8 cellular contexts compared by ENCODE assay signal in genomic region chr10:69087600-69088470, GRCh38. TPM values are rescaled to one million over a fixed set of nuclear protein-coding genes. Genes with fewer than 3 reads are reported as not detected.
DNase-seq lines count a peak whose midpoint lies in the region; ATAC-seq and TF ChIP-seq lines count a peak whose summit lies in the region.

TSS of gene SRGN (plus strand) at chr10:69088103. CDS start at chr10:69088158, 55 bp downstream.

- peak; percentile 63 for ATAC-seq in GM19351 (IDR thresholded peaks at IDR 0.05; ENCODE audit: unreplicated experiment)
- ATAC-seq in HG03571 (IDR thresholded peaks at IDR 0.05; ENCODE audit: unreplicated experiment), result peak; percentile 56

- H3K4me3 Mint-ChIP-seq in chondrocyte (ENCODE audit: unreplicated experiment), result peak within 1 kb of the TSS; percentile 60

- H2AK5ac ChIP-seq in mesenchymal stem cell (ENCODE audit: low read length, severe bottlenecking), result no peak within 1 kb of the TSS

- no peak within 1 kb of the TSS for H2BK15ac ChIP-seq in mesenchymal stem cell (ENCODE audit: low read depth, poor library complexity, severe bottlenecking)

- H3K14ac ChIP-seq in mesenchymal stem cell (ENCODE audit: low read length in 2 of 2), result no peak within 1 kb of the TSS

- no peaks in the 10 kb centered on the region for H3K79me1 ChIP-seq in mesenchymal stem cell (replicated peaks; ENCODE audit: low read length, poor library complexity, severe bottlenecking)

- no peaks in the 10 kb centered on the region for H3K9me3 ChIP-seq in mesenchymal stem cell (ENCODE audit: control insufficient read depth, low read length)
- H3K9me3 ChIP-seq in A673 (ENCODE audit: low read depth, low read length, poor library complexity, severe bottlenecking), result no peaks in the 10 kb centered on the region

- peak within 1 kb of the TSS; percentile 46 to 74 for H3K4me3 ChIP-seq in mesenchymal stem cell (ENCODE audit: insufficient read depth in 1 of 2, low read depth in 1 of 2, low read length in 2 of 2)
- no peak within 1 kb of the TSS for H3K4me3 ChIP-seq in A673 (ENCODE audit: low read depth, low read length, poor library complexity, severe bottlenecking)

- no TSS peak for BruUV-seq in A673 (replicated peaks; lab: Mats Ljungman, UMichigan)

- TF ChIP-seq CTCF in chondrocyte (IDR thresholded peaks at IDR 0.05), result no peak
- no peak for TF ChIP-seq CTCF in A673 (conservative IDR thresholded peaks at IDR 0.05; ENCODE audit: low read depth, low read length)

- no peaks in the 10 kb centered on the region for H3K27me3 Mint-ChIP-seq in chondrocyte (ENCODE audit: low read depth)

- H3K27ac Mint-ChIP-seq in chondrocyte (ENCODE audit: unreplicated experiment), result peak within 1 kb of the TSS; percentile 81

- H3K18ac ChIP-seq in mesenchymal stem cell (ENCODE audit: low read depth in 1 of 2, low read length in 2 of 2), result no peak within 1 kb of the TSS

- no peak within 1 kb of the TSS for H2BK120ac ChIP-seq in mesenchymal stem cell (ENCODE audit: low read depth, low read length)

- no peaks in the 10 kb centered on the region for H3K36me3 ChIP-seq in mesenchymal stem cell (ENCODE audit: control insufficient read depth in 1 of 2, insufficient read depth in 2 of 2, low read depth in 1 of 2, low read length in 2 of 2)
- no peaks in the 10 kb centered on the region for H3K36me3 ChIP-seq in A673 (ENCODE audit: insufficient read depth, low read length, poor library complexity, severe bottlenecking)

- CTCF ChIA-PET in A673 (lab: Charles Lee), result interaction anchor here (0.6 kb wide), 1 partner anchor 9 kb away, joined by 5 read pairs; no protein-coding TSS in a partner anchor

- no peak within 1 kb of the TSS for H2BK5ac ChIP-seq in mesenchymal stem cell (ENCODE audit: low read depth, low read length, poor library complexity, severe bottlenecking)

- H3K4me1 Mint-ChIP-seq in chondrocyte (ENCODE audit: low read depth), result peaks cover 46% of the 10 kb centered on the region

- H3K9ac ChIP-seq in mesenchymal stem cell (ENCODE audit: low read length), result peak within 1 kb of the TSS; percentile 77

- WGBS in mesenchymal stem cell, result 84% methylated on average over 7 of the region's 9 CpGs

- intact Hi-C loops in A673 (cut with micrococcal nuclease; ENCODE audit: unreplicated experiment), result no loop called here

- no peak within 1 kb of the TSS for H4K8ac ChIP-seq in mesenchymal stem cell (ENCODE audit: low read length)

- no peak within 1 kb of the TSS for H4K91ac ChIP-seq in mesenchymal stem cell (ENCODE audit: low read length)

- H3K23ac ChIP-seq in mesenchymal stem cell (ENCODE audit: low read length in 2 of 2), result no peak within 1 kb of the TSS

- no peaks in the 10 kb centered on the region for H3K36me3 Mint-ChIP-seq in chondrocyte (ENCODE audit: low read depth)

- peak within 1 kb of the TSS; percentile 63 for H3K4me2 ChIP-seq in mesenchymal stem cell (ENCODE audit: low read length, poor library complexity, severe bottlenecking)

- H3K27ac ChIP-seq in mesenchymal stem cell (ENCODE audit: low read length, poor library complexity, severe bottlenecking), result peak within 1 kb of the TSS; percentile 71
- H3K27ac ChIP-seq in A673 (ENCODE audit: low read depth, low read length, poor library complexity, severe bottlenecking), result no peak within 1 kb of the TSS

- H3K9me3 Mint-ChIP-seq in chondrocyte (ENCODE audit: low read depth), result no peaks in the 10 kb centered on the region

- H3K27me3 ChIP-seq in mesenchymal stem cell (ENCODE audit: control insufficient read depth in 1 of 2, insufficient read depth in 1 of 2, low read length in 2 of 2) (no peaks in the 10 kb centered on the region), A673 (replicated peaks; ENCODE audit: insufficient read depth, low read depth, low read length, poor library complexity) (no peaks in the 10 kb centered on the region)

- POLR2A ChIA-PET in A673 (lab: Charles Lee; ENCODE audit: low non-redundant PET), result no interaction called here

- no peak within 1 kb of the TSS for H3K4ac ChIP-seq in mesenchymal stem cell (ENCODE audit: low read depth in 1 of 2, low read length in 2 of 2)

- H2AFZ ChIP-seq in mesenchymal stem cell (ENCODE audit: low read depth, low read length), result no peak within 1 kb of the TSS

- DNase-seq in A172 (ENCODE audit: low spot score), result peak; percentile 87
- peak; percentile 57 to 69 for DNase-seq in activated CD4-positive, alpha-beta T cell treated with anti-CD3 and anti-CD28 coated beads for 24 hours (ENCODE audit: low read depth in 2 of 2)
- DNase-seq in chondrocyte (ENCODE audit: low spot score), result no peak
- DNase-seq in mesenchymal stem cell, result no peak
- DNase-seq in stimulated activated CD8-positive, alpha-beta memory T cell treated with anti-CD3 and anti-CD28 coated beads, Interleukin-7, amount 100 ng/mL, for 48 hours (ENCODE audit: extremely low read depth in 1 of 2, low read depth in 1 of 2), result peak; percentile 37 to 76
- DNase-seq in A673 (ENCODE audit: low spot score), result no peak

- H2BK12ac ChIP-seq in mesenchymal stem cell (ENCODE audit: low read length in 2 of 2), result no peak within 1 kb of the TSS

- H3K4me1 ChIP-seq in mesenchymal stem cell (ENCODE audit: control insufficient read depth, insufficient read depth, low read depth, low read length) (peaks cover 4% of the 10 kb centered on the region), A673 (ENCODE audit: insufficient read depth, low read length, poor library complexity, severe bottlenecking) (no peaks in the 10 kb centered on the region)

RNA-seq across cellular contexts. Expression of gene SRGN, which starts in this region (rescaled TPM):
- 125 and 182 TPM in 2 replicates for total RNA-seq in A172 (2014; rRNA removed; shearing (Covaris generic))
- total RNA-seq in chondrocyte (10.3 to 16.1 TPM (median 16.0 TPM) in 3 replicates), A673 (2021) (0.32 TPM in 1 of 2 replicates, not detected in the other)
- 1.1 TPM for polyA plus RNA-seq in mesenchymal stem cell (2013, experiment 1 of 2)
- polyA plus RNA-seq in mesenchymal stem cell (2013, experiment 2 of 2), result 1.1 TPM

Comparison
In these comparisons a context has a peak if more than half of its experiments do, and no peak if none do; other contexts are left out.
1. DNase-seq: peak in A172 (single experiment), activated CD4-positive, alpha-beta T cell treated with anti-CD3 and anti-CD28 coated beads for 24 hours (2 of 2) and stimulated activated CD8-positive, alpha-beta memory T cell treated with anti-CD3 and anti-CD28 coated beads, Interleukin-7, amount 100 ng/mL, for 48 hours (2 of 2); none in chondrocyte (single experiment), mesenchymal stem cell (single experiment) and A673 (single experiment).